ENCODE assay signal across 9 cellular contexts in genomic region chr2:133266075-133266925, GRCh38.
DNase-seq lines count a peak whose midpoint lies in the region; ATAC-seq and TF ChIP-seq lines count a peak whose summit lies in the region.
"Had no signal": no experiment of that assay in that cellular context is flagged by ENCODE, and none has a peak within 500 bp of the region (broad histone marks: within the 10 kb centered on the region; RNA-seq: fewer than 3 reads in every experiment).

No MANE protein-coding gene starts in this region.

- H3K27ac ChIP-seq in iPS-18a (ENCODE audit: low read length) = no peak overlapping the region
- peak overlapping the region; percentile 13 to 54 (median 49) for H3K27ac ChIP-seq in stomach

- no peaks in the 10 kb centered on the region for H3K36me3 ChIP-seq in iPS-18a (ENCODE audit: control insufficient read depth, low read depth, low read length)
- no peaks in the 10 kb centered on the region for H3K36me3 ChIP-seq in stomach

- 0 to 13% (median 2%) methylated on average over 21 to 67 of the region's 67 CpGs for WGBS in stomach, 5 donors

- DNase-seq in HFF-Myc (ENCODE audit: extremely low read depth, low read depth) (no peak), astrocyte of the cerebellum (ENCODE audit: low read depth) (no peak), stomach (peak; percentile 27), G401 (ENCODE audit: low spot score) (no peak), T-helper 1 cell (no peak)
- DNase-seq: activated CD4-positive, alpha-beta T cell treated with anti-CD3 and anti-CD28 coated beads for 48 hours had no signal

- H3K9ac ChIP-seq in iPS-18a (ENCODE audit: low read length) = peak overlapping the region; percentile 35

- H3K4me1 ChIP-seq in iPS-18a (ENCODE audit: control insufficient read depth, low read depth, low read length) (peaks cover 4% of the 10 kb centered on the region), stomach (peaks cover 12 to 27% (median 25%) of the 10 kb centered on the region in 4 donors)

- TF ChIP-seq EP300 in stomach (IDR thresholded peaks at IDR 0.05) = no peak

- no peak for TF ChIP-seq CTCF in HFF-Myc (IDR thresholded peaks at IDR 0.05; ENCODE audit: low read depth, low read length, missing control alignments)
- peak; percentile 25 for TF ChIP-seq CTCF in astrocyte of the cerebellum (IDR thresholded peaks at IDR 0.05; ENCODE audit: low read depth, low read length, missing control alignments)
- TF ChIP-seq CTCF in stomach (IDR thresholded peaks at IDR 0.05) = no peak

- no peak for ATAC-seq in GM18517 (IDR thresholded peaks at IDR 0.05; ENCODE audit: unreplicated experiment)
- no peak for ATAC-seq in HG03521 (IDR thresholded peaks at IDR 0.05; ENCODE audit: unreplicated experiment)

- peak overlapping the region; percentile 32 for H3K4me3 ChIP-seq in HFF-Myc (replicated peaks; ENCODE audit: low read depth, low read length)
- H3K4me3 ChIP-seq in astrocyte of the cerebellum (ENCODE audit: low read depth, low read length) = peak overlapping the region; percentile 46
- H3K4me3 ChIP-seq in iPS-18a (ENCODE audit: low read length) = peak overlapping the region; percentile 74
- H3K4me3 ChIP-seq in stomach = peak overlapping the region; percentile 41 to 66 (median 49)

- peaks cover 8% of the 10 kb centered on the region for H3K27me3 ChIP-seq in iPS-18a (ENCODE audit: control insufficient read depth, insufficient read depth, low read length)
- H3K27me3 ChIP-seq in stomach = peaks cover 0 to 23% (median 6%) of the 10 kb centered on the region in 3 donors

- H3K9me3 ChIP-seq in iPS-18a (ENCODE audit: control insufficient read depth, low read depth, low read length) (no peaks in the 10 kb centered on the region), stomach (no peaks in the 10 kb centered on the region)

- intact Hi-C loops in stomach (cut with DNase I; ENCODE audit: low total_unique reads) = no loop called here

- no peak for TF ChIP-seq POLR2A in stomach (IDR thresholded peaks at IDR 0.05)

- in situ Hi-C loops in astrocyte of the cerebellum (cut with HindIII; ENCODE audit: low sequenced_read_pairs) = no loop called here
- in situ Hi-C loops in G401 (cut with HindIII; ENCODE audit: low sequenced_read_pairs) = no loop called here
